In genomic region chr7:102287465-102288146, GRCh38 we compare ENCODE assay signal across 8 cellular contexts. TPM values are rescaled to one million over a fixed set of nuclear protein-coding genes. Genes with fewer than 3 reads are reported as not detected.
DNase-seq lines count a peak whose midpoint lies in the region; ATAC-seq, FAIRE-seq and TF ChIP-seq lines count a peak whose summit lies in the region.

No MANE protein-coding gene starts in this region.

- no peak overlapping the region for H3K14ac ChIP-seq in H1 (ENCODE audit: insufficient read length)

- H3K27me3 ChIP-seq in H1 (replicated peaks in 1 of 4; ENCODE audit: control insufficient read depth in 3 of 4, extremely low read depth in 1 of 4, insufficient read depth in 3 of 4, low read length in 3 of 4) = peaks cover 0 to 4% (median 3%) of the 10 kb centered on the region in 4 experiments; a peak in 3 of 7 replicates

- H2BK20ac ChIP-seq in H1 (ENCODE audit: low read length) = no peak overlapping the region

- H3K27ac Mint-ChIP-seq in Calu3 (ENCODE audit: unreplicated experiment) = no peak overlapping the region

- peaks cover 5% of the 10 kb centered on the region for H3K79me1 ChIP-seq in H1 (ENCODE audit: low read depth, low read length)

- DNase-seq in Calu3 (no peak), SK-N-DZ (ENCODE audit: low spot score) (peak; percentile 40), H1 (ENCODE audit: low read depth in 1 of 2, low spot score in 2 of 2) (peak in 1 of 2 experiments; percentile 80), mucosa of descending colon (peak; percentile 56 to 76 (median 57)), urothelium cell line (ENCODE audit: low spot score) (peak; percentile 70), UCSD-AML1 (lab: John Stamatoyannopoulos, UW; ENCODE audit: unreplicated experiment) (no peak), NCI-H2107 treated with DMSO at 0.1 percent for 48 hours (lab: John Stamatoyannopoulos, UW; ENCODE audit: unreplicated experiment) (no peak)

- H2BK12ac ChIP-seq in H1 (ENCODE audit: low read depth, low read length) = no peak overlapping the region; the same call in 1 of the 2 replicates

- peak overlapping the region; percentile 48 for H3K18ac ChIP-seq in H1 (ENCODE audit: extremely low read depth, low read length)

- H3K79me2 ChIP-seq in H1 (ENCODE audit: control insufficient read depth in 1 of 2, insufficient read depth in 2 of 2, low read length in 2 of 2) = no peaks in the 10 kb centered on the region

- H3K36me3 Mint-ChIP-seq in Calu3 (ENCODE audit: insufficient read depth, unreplicated experiment) = peaks cover 22% of the 10 kb centered on the region

- POLR2A ChIA-PET in HEK293 (lab: Yijun Ruan, JAX) (interaction anchor here (0.9 to 1.4 kb wide), 2 partner anchors 11 to 76 kb away, joined by 4 to 6 read pairs; no protein-coding TSS in a partner anchor), H1 (lab: Charles Lee; ENCODE audit: partially characterized antibody) (interaction anchor here (0.7 to 1.5 kb wide), 8 partner anchors 9 to 1100 kb away, joined by 3 to 9 read pairs (median 4); partner anchors contain the start of gene PRKRIP1)

- H3K4me1 ChIP-seq in HEK293 (ENCODE audit: control insufficient read depth, insufficient read depth, low read length) (no peaks in the 10 kb centered on the region; the same call in 1 of the 2 replicates), H1 (replicated peaks in 1 of 4; ENCODE audit: control insufficient read depth in 3 of 4, insufficient read depth in 4 of 4, low read length in 3 of 4) (peaks cover 2 to 15% (median 10%) of the 10 kb centered on the region in 4 experiments), mucosa of descending colon (ENCODE audit: low read depth) (peaks cover 21% of the 10 kb centered on the region)

- H4K20me1 ChIP-seq in H1 (replicated peaks in 1 of 2; ENCODE audit: control insufficient read depth in 1 of 2, insufficient read depth in 2 of 2, low read length in 2 of 2) = peaks cover 8 to 31% of the 10 kb centered on the region in 2 experiments

- H3K9me3 ChIP-seq in HEK293 (ENCODE audit: control insufficient read depth, insufficient read depth, low read depth, low read length) (no peaks in the 10 kb centered on the region), H1 (ENCODE audit: insufficient read depth in 2 of 2, low read depth in 1 of 2, low read length in 1 of 2) (no peaks in the 10 kb centered on the region), mucosa of descending colon (no peaks in the 10 kb centered on the region)

- H2BK15ac ChIP-seq in H1 (ENCODE audit: low read length) = peak overlapping the region; percentile 61; the same call in 1 of the 2 replicates

- H3K4me3 Mint-ChIP-seq in Calu3 (ENCODE audit: low read depth, unreplicated experiment) = peak overlapping the region; percentile 63

- peak overlapping the region; percentile 39 for H4K91ac ChIP-seq in H1 (replicated peaks; ENCODE audit: insufficient read length, low read length)

- FAIRE-seq in H1 (lab: Jason Lieb, UNC) (no peak), urothelium cell line (lab: Jason Lieb, UNC) (no peak)

- no peak overlapping the region for H3K23ac ChIP-seq in H1 (ENCODE audit: insufficient read length)

- H3K27ac ChIP-seq in HEK293 (ENCODE audit: extremely low read depth, low read depth, low read length) (peak overlapping the region; percentile 60; the same call in 1 of the 2 replicates), H1 (ENCODE audit: low read depth, low read length) (no peak overlapping the region)

- H3K4ac ChIP-seq in H1 (replicated peaks; ENCODE audit: insufficient read length, low read depth, low read length) = peak overlapping the region; percentile 37

- H3K9me3 Mint-ChIP-seq in Calu3 (ENCODE audit: low read depth, unreplicated experiment) = no peaks in the 10 kb centered on the region

- H3K4me3 ChIP-seq in HEK293 (ENCODE audit: low read depth, low read length) (peak overlapping the region; percentile 62), H1 (ENCODE audit: extremely low read depth in 1 of 4, insufficient read depth in 2 of 4, low read depth in 3 of 4, low read length in 4 of 4) (peak overlapping the region; percentile 71 to 97 (median 82)), mucosa of descending colon (peak overlapping the region; percentile 36)

- no peak for TF ChIP-seq RAD21 in H1 (IDR thresholded peaks at IDR 0.05 in 1 of 2, conservative IDR thresholded peaks at IDR 0.05 in 1 of 2; ENCODE audit: low read depth in 2 of 2, low read length in 2 of 2)

- H2BK120ac ChIP-seq in H1 (replicated peaks; ENCODE audit: low read depth, low read length) = no peak overlapping the region

- CTCF ChIA-PET in Calu3 (lab: Charles Lee) (no interaction called here), HEK293 (lab: Yijun Ruan, JAX) (interaction anchor here (0.6 kb wide), 1 partner anchor 971 kb away, joined by 4 read pairs; no protein-coding TSS in a partner anchor), H1 (lab: Charles Lee; ENCODE audit: partially characterized antibody) (interaction anchor here (0.8 to 4.4 kb wide), 7 partner anchors 8 to 178 kb away, joined by 3 to 29 read pairs (median 5); no protein-coding TSS in a partner anchor)

- peaks cover 7% of the 10 kb centered on the region for H3K4me1 Mint-ChIP-seq in Calu3 (ENCODE audit: low read depth, unreplicated experiment)

- no peak for TF ChIP-seq EP300 in H1 (IDR thresholded peaks at IDR 0.05; ENCODE audit: borderline replicate concordance in 1 of 2, low read depth in 2 of 2, low read length in 2 of 2)

- peak overlapping the region in 1 of 4 experiments; percentile 13; a peak in 1 of 7 replicates for H3K9ac ChIP-seq in H1 (replicated peaks in 1 of 4; ENCODE audit: extremely low read depth in 1 of 4, low read depth in 3 of 4, low read length in 3 of 4)

- no peak overlapping the region for H2BK5ac ChIP-seq in H1 (ENCODE audit: low read depth, low read length)

- H3K23me2 ChIP-seq in H1 (ENCODE audit: low read depth, low read length) = peaks cover 14% of the 10 kb centered on the region; the same call in 1 of the 2 replicates

- WGBS in H1 (ENCODE audit: extremely low coverage in 1 of 2, insufficient coverage in 1 of 2, insufficient read length in 1 of 2, insufficient replicate concordance in 2 of 2, low coverage in 1 of 2, low lambda C conversion rate in 2 of 2, missing lambda C conversion rate in 1 of 2), 2 experiments = 9% methylated on average over 21 of the region's 37 CpGs; no CpG with 5 or more reads in 1 of the 2 experiments

- H3K36me3 ChIP-seq in HEK293 (ENCODE audit: control insufficient read depth in 2 of 2, insufficient read depth in 1 of 2, low read length in 2 of 2) (no peaks in the 10 kb centered on the region), H1 (ENCODE audit: control insufficient read depth in 2 of 4, insufficient read depth in 4 of 4, low read length in 3 of 4) (no peaks in the 10 kb centered on the region), mucosa of descending colon (ENCODE audit: low read depth) (no peaks in the 10 kb centered on the region)

- peak overlapping the region; percentile 76 to 92 for H3K4me2 ChIP-seq in H1 (ENCODE audit: insufficient read depth in 1 of 2, low read depth in 2 of 2, low read length in 2 of 2)

- H2AK5ac ChIP-seq in H1 (ENCODE audit: low read depth, low read length) = no peak overlapping the region

- H4K8ac ChIP-seq in H1 (ENCODE audit: extremely low read depth, insufficient read depth, low read length) = no peak overlapping the region

- intact Hi-C loops in Calu3 (cut with micrococcal nuclease; ENCODE audit: unreplicated experiment) (no loop called here), mucosa of descending colon (cut with DNase I, micrococcal nuclease) (loop anchor here in 1 of 2 donors (10.0 kb wide), 1 partner anchor 107 kb away; the partner anchor contains the start of gene PRKRIP1)

- ATAC-seq in mucosa of descending colon = peak; percentile 57

- no peak overlapping the region for H2AFZ ChIP-seq in H1 (ENCODE audit: low read length)

- TF ChIP-seq CTCF in Calu3 (IDR thresholded peaks at IDR 0.05; ENCODE audit: unreplicated experiment) (no peak), HEK293 (tag by site-specific recombination; IDR thresholded peaks at IDR 0.05) (no peak), H1 (IDR thresholded peaks at IDR 0.05; ENCODE audit: control extremely low read depth in 1 of 3, insufficient read depth in 1 of 3, low read depth in 1 of 3, low read length in 3 of 3) (no peak), mucosa of descending colon (IDR thresholded peaks at IDR 0.05) (no peak)

- no peak overlapping the region for H4K5ac ChIP-seq in H1 (ENCODE audit: insufficient read length, low read depth, low read length)

- H3K27me3 Mint-ChIP-seq in Calu3 (ENCODE audit: unreplicated experiment) = no peaks in the 10 kb centered on the region

- H3K56ac ChIP-seq in H1 (replicated peaks; ENCODE audit: insufficient read length, low read depth, low read length) = no peak overlapping the region

- no TSS peak for BruUV-seq in Calu3 (replicated peaks; lab: Mats Ljungman, UMichigan)

- TF ChIP-seq POLR2A in H1 (IDR thresholded peaks at IDR 0.05; ENCODE audit: control extremely low read depth in 1 of 2, low read depth in 2 of 2, low read length in 2 of 2) = no peak

TF ChIP-seq in HEK293, 187 proteins besides CTCF, POLR2A, EP300 and RAD21 (continues in another document):
- TF ChIP-seq YY1 (tag by site-specific recombination; IDR thresholded peaks at IDR 0.05) (peak; percentile 62), KLF10 (tag by site-specific recombination; IDR thresholded peaks at IDR 0.05) (no peak; the same call in 1 of the 2 replicates), ZNF707 (tag by site-specific recombination; IDR thresholded peaks at IDR 0.05) (no peak)

TF ChIP-seq in H1, 55 proteins besides CTCF, POLR2A, EP300 and RAD21 (continues in another document):
- TF ChIP-seq E2F6 (IDR thresholded peaks at IDR 0.05) = no peak; the same call in 1 of the 2 replicates

RNA-seq across cellular contexts. Expression of gene SH2B2, which starts 0.9 kb away (rescaled TPM):
- total RNA-seq in Calu3 (2022) (2.7 and 3.7 TPM in 2 replicates), mucosa of descending colon (1 to 10 TPM; 2.3 to 3.7 (median 2.7) TPM)
- 18.7 and 23.2 TPM in 2 replicates for polyA plus RNA-seq in SK-N-DZ (2014; cell fraction: cytosol; rRNA removed)
- 12.7 and 20.9 TPM in 2 replicates for polyA plus RNA-seq in SK-N-DZ (2014; cell fraction: nucleus; rRNA removed)
- total RNA-seq in H1 (2021; fragmentation: NEBNext Ultra II Directional; extraction: Animal tissue kit (Norgen Biotek cat#: 25700)) = 17.5 and 18.7 TPM in 2 replicates
- 11.5 and 21.0 TPM in 2 replicates for polyA plus RNA-seq in H1 (2011; rRNA removed)
- polyA plus RNA-seq in H1 (2011; cell fraction: cytosol; rRNA removed) = 11.9 TPM
- polyA plus RNA-seq in H1 (2011; cell fraction: nucleus; rRNA removed) = 13.6 TPM
- polyA plus RNA-seq in H1 (2012, experiment 1 of 2) = 4.5 to 12.5 TPM (median 10.7 TPM) in 4 replicates
- 6.4 TPM for polyA plus RNA-seq in H1 (2012, experiment 2 of 2)
- 6.5 TPM for polyA plus RNA-seq in H1 (2013, experiment 1 of 2)
- polyA plus RNA-seq in H1 (2013, experiment 2 of 2) = 7.5 TPM
- polyA minus RNA-seq in H1 (2011; rRNA and poly(A)+ RNA removed) = 5.3 and 6.7 TPM in 2 replicates
- 11.3 TPM for polyA minus RNA-seq in H1 (2011; cell fraction: cytosol; rRNA and poly(A)+ RNA removed)
- polyA minus RNA-seq in H1 (2011; cell fraction: nucleus; rRNA and poly(A)+ RNA removed) = 7.5 TPM

Comparison
In these comparisons a context has a peak if more than half of its experiments do, and no peak if none do; other contexts are left out.
1. DNase-seq: peak in SK-N-DZ (single experiment), mucosa of descending colon (3 of 3) and urothelium cell line (single experiment); none in Calu3 (single experiment), UCSD-AML1 (single experiment) and NCI-H2107 treated with DMSO at 0.1 percent for 48 hours (single experiment).
2. Peak in every context shown above with its lines, with median percentiles within 50 percentile points of each other: H3K4me3 ChIP-seq.